ENCODE assay signal across 11 cellular contexts in the genomic region with DNA sequence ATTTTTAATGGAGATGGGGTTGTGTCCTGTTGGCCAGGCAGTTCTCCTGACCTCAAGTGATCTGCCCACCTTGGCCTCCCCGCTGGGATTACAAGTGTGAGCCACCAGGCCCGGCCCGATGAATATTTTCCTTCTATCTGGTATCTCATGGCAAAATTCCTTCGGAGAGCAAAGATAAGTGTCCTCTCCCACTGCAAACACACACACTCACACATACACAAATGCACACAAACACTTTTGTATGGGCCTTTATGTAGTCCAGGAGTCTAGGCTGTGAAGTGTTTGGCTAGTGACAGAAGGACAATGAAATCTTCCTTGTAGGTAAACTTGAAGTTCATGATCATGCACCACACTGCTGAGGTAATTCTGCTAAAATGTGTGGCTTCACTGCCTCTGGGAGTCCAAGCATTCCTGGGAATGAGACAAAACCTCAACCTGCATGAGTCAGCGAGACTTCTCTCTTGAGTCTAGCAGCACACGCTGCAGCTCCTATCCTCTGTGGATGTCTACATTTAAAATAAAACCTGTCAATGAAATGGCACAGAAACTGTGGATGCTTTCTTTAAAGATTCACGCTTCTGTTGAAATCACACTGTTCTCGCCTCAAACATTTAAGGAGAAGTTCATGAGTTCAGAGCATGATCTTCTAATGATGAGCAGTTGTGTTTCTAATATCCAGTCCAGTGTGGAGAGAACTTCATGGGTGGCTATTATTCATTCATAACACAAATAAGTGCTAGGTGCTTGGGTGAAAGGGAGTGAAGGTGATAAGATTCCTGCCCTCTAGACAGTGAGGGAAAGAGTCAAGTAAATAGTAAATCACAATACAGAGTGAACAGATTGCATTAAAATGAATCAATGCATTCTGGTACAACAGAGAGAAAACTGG.
DNase-seq lines count a peak whose midpoint lies in the region; ATAC-seq and TF ChIP-seq lines count a peak whose summit lies in the region.
"Had no signal": no experiment of that assay in that cellular context is flagged by ENCODE, and none has a peak within 500 bp of the region (broad histone marks: within the 10 kb centered on the region; RNA-seq: fewer than 3 reads in every experiment).

No MANE protein-coding gene starts in this region.

- H2AK5ac ChIP-seq in trophoblast cell (ENCODE audit: low read length) = no peak overlapping the region

- no peak overlapping the region for H2AFZ ChIP-seq in trophoblast cell (ENCODE audit: insufficient read depth, low read length, poor library complexity)

- H3K9ac ChIP-seq in trophoblast cell (ENCODE audit: low read length) = no peak overlapping the region

- H3K27me3 Mint-ChIP-seq in natural killer cell (ENCODE audit: low read depth in 2 of 2) = peaks cover 10 to 26% of the 10 kb centered on the region in 2 donors

- peaks cover 3% of the 10 kb centered on the region for H3K79me1 ChIP-seq in trophoblast cell (ENCODE audit: low read length)

- H2BK5ac ChIP-seq in trophoblast cell (ENCODE audit: low read depth, low read length, poor library complexity) = no peak overlapping the region

- H4K91ac ChIP-seq in trophoblast cell (ENCODE audit: low read depth, low read length) = no peak overlapping the region

- H4K12ac ChIP-seq in trophoblast cell (ENCODE audit: low read depth, low read length) = no peak overlapping the region

- H3K79me2 ChIP-seq in trophoblast cell (ENCODE audit: control insufficient read depth, insufficient read depth, low read length, poor library complexity) = no peaks in the 10 kb centered on the region

- H2BK12ac ChIP-seq in trophoblast cell (ENCODE audit: low read length) = no peak overlapping the region

- no peaks in the 10 kb centered on the region for H3K36me3 Mint-ChIP-seq in natural killer cell

- no peaks in the 10 kb centered on the region for H3K9me3 Mint-ChIP-seq in natural killer cell

- no peak for TF ChIP-seq CTCF in natural killer cell (IDR thresholded peaks at IDR 0.05)
- TF ChIP-seq CTCF in spleen (IDR thresholded peaks at IDR 0.05 in 8 of 11, conservative IDR thresholded peaks at IDR 0.05 in 3 of 11) = no peak

- no peak overlapping the region for H4K8ac ChIP-seq in trophoblast cell (ENCODE audit: low read depth, low read length)

- peaks cover 1 to 4% of the 10 kb centered on the region in 2 experiments for H3K36me3 ChIP-seq in trophoblast cell (ENCODE audit: control insufficient read depth in 1 of 2, insufficient read depth in 2 of 2, low read length in 2 of 2)
- H3K36me3 ChIP-seq in spleen = peaks cover 0 to 13% (median 0%) of the 10 kb centered on the region in 6 donors

- no CpG with 5 or more reads among the region's 8 CpGs for WGBS in trophoblast cell (ENCODE audit: extremely low coverage, insufficient coverage, insufficient read length)
- 88 to 95% (median 95%) methylated on average over 8 of the region's 8 CpGs for WGBS in spleen, 5 donors

- no peak overlapping the region for H3K23ac ChIP-seq in trophoblast cell (ENCODE audit: low read length)

- peak; percentile 99 for DNase-seq in ELR (ENCODE audit: low read depth)
- DNase-seq in RPMI7951 (ENCODE audit: low read depth) = peak; percentile 97
- peak; percentile 90 to 95 for DNase-seq in trophoblast cell
- DNase-seq in stimulated activated CD4-positive, alpha-beta T cell treated with anti-CD3 and anti-CD28 coated beads, Interleukin-4, amount 100 ng/mL, for 24 hours = no peak
- no peak for DNase-seq in natural killer cell
- DNase-seq in spleen = no peak
- DNase-seq: aorta, GDM1, Karpas-422 had no signal

- H3K27ac ChIP-seq in trophoblast cell (ENCODE audit: low read depth, low read length) (peak overlapping the region; percentile 66), spleen (no peak overlapping the region)

- H3K14ac ChIP-seq in trophoblast cell (ENCODE audit: low read length) = no peak overlapping the region

- H3K18ac ChIP-seq in trophoblast cell (ENCODE audit: low read length) = no peak overlapping the region

- H3K4me2 ChIP-seq in trophoblast cell (ENCODE audit: low read length) = peak overlapping the region; percentile 15

- no peak for TF ChIP-seq POLR2A in spleen (IDR thresholded peaks at IDR 0.05)

- H3K27me3 ChIP-seq in trophoblast cell (ENCODE audit: insufficient read depth, low read length) (no peaks in the 10 kb centered on the region), spleen (replicated peaks in 1 of 7) (no peaks in the 10 kb centered on the region)

- no peaks in the 10 kb centered on the region for H3K4me1 Mint-ChIP-seq in natural killer cell

- H2BK120ac ChIP-seq in trophoblast cell (ENCODE audit: insufficient read depth, low read length, poor library complexity) = no peak overlapping the region

- no peak overlapping the region for H3K4me3 Mint-ChIP-seq in natural killer cell

- H3K4me1 ChIP-seq in trophoblast cell (ENCODE audit: control insufficient read depth in 1 of 2, insufficient read depth in 2 of 2, low read length in 2 of 2) = peaks cover 8 to 17% of the 10 kb centered on the region in 2 experiments
- peaks cover 0 to 24% (median 4%) of the 10 kb centered on the region in 6 donors for H3K4me1 ChIP-seq in spleen

- H3K9me3 ChIP-seq in trophoblast cell (ENCODE audit: insufficient read depth, low read depth, low read length) (no peaks in the 10 kb centered on the region), spleen (no peaks in the 10 kb centered on the region)

- peak; percentile 47 for ATAC-seq in esophagus mucosa
- ATAC-seq in GM21619 (IDR thresholded peaks at IDR 0.05; ENCODE audit: unreplicated experiment) = no peak
- ATAC-seq in natural killer cell = no peak

- H3K4me3 ChIP-seq in trophoblast cell (ENCODE audit: low read depth, low read length) (no peak overlapping the region), spleen (no peak overlapping the region)

- no peak overlapping the region for H3K4ac ChIP-seq in trophoblast cell (ENCODE audit: low read depth, low read length)

- no peak overlapping the region for H3K27ac Mint-ChIP-seq in natural killer cell

- intact Hi-C loops in natural killer cell (cut with micrococcal nuclease) (no loop called here), spleen (cut with DNase I; ENCODE audit: low total_unique reads) (no loop called here)

Comparison
In these comparisons a context has a peak if more than half of its experiments do, and no peak if none do; other contexts are left out.
1. DNase-seq: peak in ELR (single experiment), RPMI7951 (single experiment) and trophoblast cell (2 of 2); none in stimulated activated CD4-positive, alpha-beta T cell treated with anti-CD3 and anti-CD28 coated beads, Interleukin-4, amount 100 ng/mL, for 24 hours (single experiment), natural killer cell (single experiment) and spleen (single experiment).